8 cellular contexts compared by ENCODE assay signal in genomic region chr3:43162573-43163084, GRCh38. TPM values are rescaled to one million over a fixed set of nuclear protein-coding genes. Genes with fewer than 3 reads are reported as not detected.
DNase-seq lines count a peak whose midpoint lies in the region; ATAC-seq and TF ChIP-seq lines count a peak whose summit lies in the region.

No MANE protein-coding gene starts in this region.

- peak overlapping the region; percentile 71 for H3K4me3 Mint-ChIP-seq in T-helper 1 cell treated with Interleukin-12 subunit alpha and Interleukin-12 subunit beta and Interleukin-4 antibody, amounts not matched to agents 30 μg/mL and 1 μg/mL, for 36 hours

- peaks cover 21% of the 10 kb centered on the region for H3K36me3 Mint-ChIP-seq in T-helper 1 cell treated with Interleukin-12 subunit alpha and Interleukin-12 subunit beta and Interleukin-4 antibody, amounts not matched to agents 30 μg/mL and 1 μg/mL, for 36 hours (ENCODE audit: low read depth)

- H3K27ac Mint-ChIP-seq in T-helper 1 cell treated with Interleukin-12 subunit alpha and Interleukin-12 subunit beta and Interleukin-4 antibody, amounts not matched to agents 30 μg/mL and 1 μg/mL, for 36 hours: peak overlapping the region; percentile 96

- no peaks in the 10 kb centered on the region for H3K36me3 ChIP-seq in MG63

- in situ Hi-C loops in GM13977 (cut with MboI; ENCODE audit: low pct_unique_long_range_greater_than_20kb, low sequenced_read_pairs, unreplicated experiment): no loop called here

- TF ChIP-seq CTCF in GM13977 (IDR thresholded peaks at IDR 0.05; ENCODE audit: extremely low read depth, insufficient read depth, missing control alignments): no peak

- H3K27me3 ChIP-seq in MG63: no peaks in the 10 kb centered on the region

- ATAC-seq in left lobe of liver (peak; percentile 56), GM19467 (IDR thresholded peaks at IDR 0.05; ENCODE audit: unreplicated experiment) (no peak)

- peaks cover 28% of the 10 kb centered on the region for H3K9me3 Mint-ChIP-seq in T-helper 1 cell treated with Interleukin-12 subunit alpha and Interleukin-12 subunit beta and Interleukin-4 antibody, amounts not matched to agents 30 μg/mL and 1 μg/mL, for 36 hours

- H3K9me3 ChIP-seq in MG63: no peaks in the 10 kb centered on the region; the same call in 1 of the 2 replicates

- no peak overlapping the region for H3K4me3 ChIP-seq in MG63

- peaks cover 22% of the 10 kb centered on the region for H3K4me1 Mint-ChIP-seq in T-helper 1 cell treated with Interleukin-12 subunit alpha and Interleukin-12 subunit beta and Interleukin-4 antibody, amounts not matched to agents 30 μg/mL and 1 μg/mL, for 36 hours (ENCODE audit: low read depth)

- H3K27me3 Mint-ChIP-seq in T-helper 1 cell treated with Interleukin-12 subunit alpha and Interleukin-12 subunit beta and Interleukin-4 antibody, amounts not matched to agents 30 μg/mL and 1 μg/mL, for 36 hours (ENCODE audit: low read depth): peaks cover 11% of the 10 kb centered on the region

- peak; percentile 10 for DNase-seq in activated T-helper 9 cell treated with anti-CD3 and anti-CD28 coated beads, Interleukin-2, amount 50 U/mL, for 16 hours (ENCODE audit: low read depth)
- no peak for DNase-seq in left lobe of liver (ENCODE audit: low spot score)
- peak; percentile 40 for DNase-seq in stimulated activated CD8-positive, alpha-beta memory T cell treated with anti-CD3 and anti-CD28 coated beads, Interleukin-4, amount 100 ng/mL, for 48 hours
- DNase-seq in MG63: no peak
- DNase-seq in globus pallidus (ENCODE audit: low spot score): no peak
- DNase-seq in GM13977 (ENCODE audit: low spot score): no peak

RNA-seq across cellular contexts. Expression of gene POMGNT2, which starts 56.8 kb away (rescaled TPM):
- 5.2 TPM for total RNA-seq in left lobe of liver
- 10.6 and 13.6 TPM in 2 replicates for total RNA-seq in MG63 (2014; rRNA removed; shearing (Covaris generic); ENCODE audit: low replicate concordance)

Comparison
In these comparisons a context has a peak if more than half of its experiments do, and no peak if none do; other contexts are left out.
1. DNase-seq: peak in activated T-helper 9 cell treated with anti-CD3 and anti-CD28 coated beads, Interleukin-2, amount 50 U/mL, for 16 hours (single experiment) and stimulated activated CD8-positive, alpha-beta memory T cell treated with anti-CD3 and anti-CD28 coated beads, Interleukin-4, amount 100 ng/mL, for 48 hours (single experiment); none in left lobe of liver (single experiment), MG63 (single experiment), globus pallidus (single experiment) and GM13977 (single experiment).